Comparison of ENCODE assay signal across 8 cellular contexts in the genomic region with DNA sequence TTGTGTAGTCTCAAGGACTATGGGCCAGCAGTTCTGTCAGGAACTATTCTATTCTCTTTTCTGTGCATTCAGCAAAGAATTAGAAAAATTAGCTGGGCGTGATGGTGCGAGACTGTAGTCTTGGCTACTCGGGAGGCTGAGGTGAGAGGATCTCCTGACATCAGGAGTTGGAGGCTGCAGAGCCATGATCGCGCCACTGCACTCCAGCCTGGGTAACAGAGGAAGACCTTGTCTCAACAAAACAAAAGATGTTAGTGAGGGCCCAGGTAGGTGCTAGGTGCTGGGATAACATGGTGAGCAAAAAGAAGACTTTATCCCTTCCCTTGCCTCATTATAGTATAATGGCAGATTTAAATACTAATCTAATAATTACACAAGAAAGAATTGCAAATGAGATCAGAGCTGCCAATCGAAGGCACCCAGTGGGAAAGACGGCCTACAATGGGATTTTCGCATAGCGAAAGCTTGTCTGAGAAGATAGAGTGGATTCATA. TPM values are rescaled to one million over a fixed set of nuclear protein-coding genes. Genes with fewer than 3 reads are reported as not detected.
DNase-seq lines count a peak whose midpoint lies in the region; ATAC-seq, FAIRE-seq and TF ChIP-seq lines count a peak whose summit lies in the region.

No MANE protein-coding gene starts in this region.

- no peak for TF ChIP-seq CTCF in CD4-positive, alpha-beta T cell (IDR thresholded peaks at IDR 0.05)
- TF ChIP-seq CTCF in keratinocyte (optimal IDR thresholded peaks at IDR 0.05 in 1 of 3, IDR thresholded peaks at IDR 0.05 in 1 of 3, conservative IDR thresholded peaks at IDR 0.05 in 1 of 3; ENCODE audit: extremely low read depth in 1 of 3, insufficient read depth in 2 of 3, low read length in 3 of 3) (no peak), thyroid gland (IDR thresholded peaks at IDR 0.05) (no peak), GM10248 (IDR thresholded peaks at IDR 0.05; ENCODE audit: control extremely low read depth, extremely low read depth, low read depth, missing control alignments) (no peak)

- ATAC-seq in CD4-positive, alpha-beta T cell (ENCODE audit: poor library complexity): peak; percentile 11

- peaks cover 28% of the 10 kb centered on the region for H3K79me2 ChIP-seq in keratinocyte (ENCODE audit: control insufficient read depth, insufficient read depth, low read length)

- 71 to 78% methylated on average over 9 of the region's 9 CpGs for WGBS in thyroid gland, 2 donors

- H3K27me3 Mint-ChIP-seq in CD4-positive, alpha-beta T cell: no peaks in the 10 kb centered on the region
- H3K27me3 Mint-ChIP-seq in activated T-helper 2 cell treated with anti-CD3 and anti-CD28 coated beads, Interferon-gamma antibody, Interleukin-2, Interleukin-4, amounts not matched to agents 10 μg/mL and 5 μg/mL and 100 μg/mL, durations not matched to agents 14 hours and 24 hours and 36 hours (ENCODE audit: low read depth): no peaks in the 10 kb centered on the region

- peak overlapping the region; percentile 90 for H2AFZ ChIP-seq in keratinocyte (ENCODE audit: control insufficient read depth, low read length)

- DNase-seq in CD4-positive, alpha-beta T cell: no peak
- no peak for DNase-seq in H7
- DNase-seq in activated T-helper 2 cell treated with anti-CD3 and anti-CD28 coated beads, Interferon-gamma antibody, Interleukin-2, Interleukin-4, amounts not matched to agents 10 μg/mL and 5 μg/mL and 100 μg/mL, durations not matched to agents 14 hours and 24 hours and 36 hours (ENCODE audit: low spot score): no peak
- no peak for DNase-seq in keratinocyte (ENCODE audit: low read depth, low spot score)
- no peak for DNase-seq in thyroid gland
- DNase-seq in NCI-H446 (lab: John Stamatoyannopoulos, UW): no peak
- no peak for DNase-seq in NCI-H446 treated with DMSO at 0.1 percent for 48 hours (lab: John Stamatoyannopoulos, UW)
- no peak for DNase-seq in GM10248 (ENCODE audit: extremely low spot score)

- H3K27me3 ChIP-seq in CD4-positive, alpha-beta T cell (ENCODE audit: control insufficient read depth, insufficient read depth, low read length): no peaks in the 10 kb centered on the region
- H3K27me3 ChIP-seq in H7 (ENCODE audit: control insufficient read depth, insufficient read depth, low read length) (no peaks in the 10 kb centered on the region), keratinocyte (ENCODE audit: control insufficient read depth, extremely low read depth, insufficient read depth, low read length) (no peaks in the 10 kb centered on the region), thyroid gland (no peaks in the 10 kb centered on the region)

- dilution Hi-C loops in keratinocyte (cut with MboI; ENCODE audit: extremely low pct_ligation_motif_present, low sequenced_read_pairs): no loop called here

- peak overlapping the region; percentile 84 for H3K4me3 ChIP-seq in H7 (ENCODE audit: insufficient read depth, low read depth, low read length)
- H3K4me3 ChIP-seq in keratinocyte (ENCODE audit: control insufficient read depth in 2 of 3, extremely low read depth in 1 of 3, insufficient read depth in 2 of 3, low read depth in 1 of 3, low read length in 3 of 3): peak overlapping the region; percentile 82 to 92 (median 85)
- peak overlapping the region; percentile 81 to 90 (median 87) for H3K4me3 ChIP-seq in thyroid gland (replicated peaks in 1 of 3)

- H3K4me1 ChIP-seq in keratinocyte (ENCODE audit: control insufficient read depth, extremely low read depth, insufficient read depth, low read length) (peaks cover 8% of the 10 kb centered on the region), thyroid gland (peaks cover 10 to 23% of the 10 kb centered on the region in 2 donors)

- peaks cover 49% of the 10 kb centered on the region for H3K36me3 Mint-ChIP-seq in CD4-positive, alpha-beta T cell (ENCODE audit: low read depth)
- H3K36me3 Mint-ChIP-seq in activated T-helper 2 cell treated with anti-CD3 and anti-CD28 coated beads, Interferon-gamma antibody, Interleukin-2, Interleukin-4, amounts not matched to agents 10 μg/mL and 5 μg/mL and 100 μg/mL, durations not matched to agents 14 hours and 24 hours and 36 hours (ENCODE audit: low read depth): peaks cover 35% of the 10 kb centered on the region

- POLR2A ChIA-PET in CD4-positive, alpha-beta T cell (lab: Charles Lee): interaction anchor here (1.0 to 2.4 kb wide), 5 partner anchors 10 to 64 kb away, joined by 3 to 26 read pairs (median 4); partner anchors contain the start of gene GCFC2
- POLR2A ChIA-PET in GM10248 (lab: Yijun Ruan, JAX): no interaction called here

- peak overlapping the region; percentile 86 for H3K9ac ChIP-seq in keratinocyte (ENCODE audit: control insufficient read depth, extremely low read depth, insufficient read depth, low read length)

- H3K36me3 ChIP-seq in H7 (replicated peaks; ENCODE audit: control insufficient read depth, insufficient read depth, low read length) (peaks cover 5% of the 10 kb centered on the region), keratinocyte (ENCODE audit: control insufficient read depth in 2 of 2, extremely low read depth in 1 of 2, insufficient read depth in 2 of 2, low read length in 2 of 2) (peaks cover 2 to 6% of the 10 kb centered on the region in 2 experiments), thyroid gland (peaks cover 4 to 7% of the 10 kb centered on the region in 2 donors)

- CTCF ChIA-PET in CD4-positive, alpha-beta T cell (lab: Charles Lee): interaction anchor here (1.0 kb wide), 1 partner anchor 30 kb away, joined by 4 read pairs; no protein-coding TSS in a partner anchor
- CTCF ChIA-PET in GM10248 (lab: Yijun Ruan, JAX): interaction anchor here (0.9 to 4.7 kb wide), 8 partner anchors 8 to 581 kb away, joined by 3 to 23 read pairs (median 6); partner anchors contain the start of gene GCFC2

- H3K4me2 ChIP-seq in keratinocyte (ENCODE audit: control insufficient read depth, extremely low read depth, insufficient read depth, low read depth, low read length): peak overlapping the region; percentile 70

- peak overlapping the region; percentile 96 for H3K4me3 Mint-ChIP-seq in CD4-positive, alpha-beta T cell
- H3K4me3 Mint-ChIP-seq in activated T-helper 2 cell treated with anti-CD3 and anti-CD28 coated beads, Interferon-gamma antibody, Interleukin-2, Interleukin-4, amounts not matched to agents 10 μg/mL and 5 μg/mL and 100 μg/mL, durations not matched to agents 14 hours and 24 hours and 36 hours (ENCODE audit: low read depth): peak overlapping the region; percentile 91

- no peaks in the 10 kb centered on the region for H3K9me3 Mint-ChIP-seq in CD4-positive, alpha-beta T cell
- H3K9me3 Mint-ChIP-seq in activated T-helper 2 cell treated with anti-CD3 and anti-CD28 coated beads, Interferon-gamma antibody, Interleukin-2, Interleukin-4, amounts not matched to agents 10 μg/mL and 5 μg/mL and 100 μg/mL, durations not matched to agents 14 hours and 24 hours and 36 hours: no peaks in the 10 kb centered on the region

- H3K4me1 Mint-ChIP-seq in CD4-positive, alpha-beta T cell (ENCODE audit: low read depth): peaks cover 44% of the 10 kb centered on the region
- H3K4me1 Mint-ChIP-seq in activated T-helper 2 cell treated with anti-CD3 and anti-CD28 coated beads, Interferon-gamma antibody, Interleukin-2, Interleukin-4, amounts not matched to agents 10 μg/mL and 5 μg/mL and 100 μg/mL, durations not matched to agents 14 hours and 24 hours and 36 hours (ENCODE audit: low read depth): peaks cover 11% of the 10 kb centered on the region

- no peaks in the 10 kb centered on the region for H4K20me1 ChIP-seq in keratinocyte (ENCODE audit: control insufficient read depth, extremely low read depth, insufficient read depth, low read length)

- peak overlapping the region; percentile 92 for H3K27ac Mint-ChIP-seq in CD4-positive, alpha-beta T cell
- peak overlapping the region; percentile 94 for H3K27ac Mint-ChIP-seq in activated T-helper 2 cell treated with anti-CD3 and anti-CD28 coated beads, Interferon-gamma antibody, Interleukin-2, Interleukin-4, amounts not matched to agents 10 μg/mL and 5 μg/mL and 100 μg/mL, durations not matched to agents 14 hours and 24 hours and 36 hours

- H3K9me1 ChIP-seq in keratinocyte (ENCODE audit: control insufficient read depth, extremely low read depth, insufficient read depth, low read length): no peaks in the 10 kb centered on the region

- H3K27ac ChIP-seq in CD4-positive, alpha-beta T cell (ENCODE audit: low read depth, low read length): no peak overlapping the region
- H3K27ac ChIP-seq in keratinocyte (ENCODE audit: control insufficient read depth, insufficient read depth, low read length) (peak overlapping the region; percentile 72), thyroid gland (peak overlapping the region; percentile 55 to 91 (median 80))

- FAIRE-seq in keratinocyte (lab: Jason Lieb, UNC): no peak

- intact Hi-C loops in CD4-positive, alpha-beta T cell (cut with DNase I, micrococcal nuclease): loop anchor here (2.0 to 10.0 kb wide), 5 partner anchors 65 to 1911 kb away; partner anchors contain the start of genes GCFC2 (in 1 of the 2), HK2 (in 1 of the 2), POLE4 (in 1 of the 2) and TPRKB (in 1 of the 2)
- intact Hi-C loops in activated T-helper 2 cell treated with anti-CD3 and anti-CD28 coated beads, Interferon-gamma antibody, Interleukin-2, Interleukin-4, amounts not matched to agents 10 μg/mL and 5 μg/mL and 100 μg/mL, durations not matched to agents 14 hours and 24 hours and 36 hours (cut with micrococcal nuclease): loop anchor here (10.0 kb wide), 1 partner anchor 801 kb away; no protein-coding TSS in a partner anchor
- intact Hi-C loops in thyroid gland (cut with DNase I): no loop called here

- no peaks in the 10 kb centered on the region for H3K9me3 ChIP-seq in CD4-positive, alpha-beta T cell (ENCODE audit: control insufficient read depth, low read length)
- no peaks in the 10 kb centered on the region for H3K9me3 ChIP-seq in keratinocyte (ENCODE audit: control insufficient read depth, low read depth, low read length)
- no peaks in the 10 kb centered on the region for H3K9me3 ChIP-seq in thyroid gland

- TF ChIP-seq POLR2A in thyroid gland (IDR thresholded peaks at IDR 0.05): no peak

RNA-seq across cellular contexts. Expression of gene MRPL19, which starts 0.4 kb away (rescaled TPM):
- total RNA-seq in CD4-positive, alpha-beta T cell: 10 to 100 TPM; 10.7 to 14.9 TPM
- 70.3 and 72.2 TPM in 2 replicates for total RNA-seq in H7 (2014; rRNA removed; shearing (Covaris generic))
- 67.7 and 73.5 TPM in 2 replicates for total RNA-seq in activated T-helper 2 cell treated with anti-CD3 and anti-CD28 coated beads, Interferon-gamma antibody, Interleukin-2, Interleukin-4, amounts not matched to agents 10 μg/mL and 5 μg/mL and 100 μg/mL, durations not matched to agents 14 hours and 24 hours and 36 hours
- polyA plus RNA-seq in keratinocyte: 32.8 to 84.0 TPM (median 47.0 TPM) in 3 replicates
- polyA plus RNA-seq in keratinocyte (2011; ENCODE audit: low read depth): 34.1 TPM
- polyA plus RNA-seq in keratinocyte (2011; cell fraction: cytosol; rRNA removed): 47.6 and 82.0 TPM in 2 replicates
- polyA plus RNA-seq in keratinocyte (2011; cell fraction: nucleus; rRNA removed): 21.3 and 32.9 TPM in 2 replicates
- polyA plus RNA-seq in keratinocyte (2012; ENCODE audit: low replicate concordance): 24.2 and 48.1 TPM in 2 replicates
- 4.8 to 45.0 TPM (median 16.1 TPM) in 3 replicates for polyA minus RNA-seq in keratinocyte
- 34.3 TPM for polyA minus RNA-seq in keratinocyte (2011; cell fraction: cytosol; rRNA and poly(A)+ RNA removed)
- 15.8 and 17.8 TPM in 2 replicates for polyA minus RNA-seq in keratinocyte (2011; cell fraction: nucleus; rRNA and poly(A)+ RNA removed)
- total RNA-seq in thyroid gland: 10 to 100 TPM; 34.8 to 83.9 (median 57.6) TPM
